Comparison of ENCODE assay signal across 9 cellular contexts in genomic region chr10:110013615-110014293, GRCh38. TPM values are rescaled to one million over a fixed set of nuclear protein-coding genes. Genes with fewer than 3 reads are reported as not detected.
A peak's percentile ranks its signal among the peaks of the same experiment; 100 is the strongest.
DNase-seq lines count a peak whose midpoint lies in the region; ATAC-seq, FAIRE-seq and TF ChIP-seq lines count a peak whose summit lies in the region.
"Had no signal": no experiment of that assay in that cellular context is flagged by ENCODE, and none has a peak within 500 bp of the region (broad histone marks: within the 10 kb centered on the region; RNA-seq: fewer than 3 reads in every experiment).

No MANE protein-coding gene starts in this region.

- H3K4me2 ChIP-seq in Loucy (ENCODE audit: low read depth, low read length, poor library complexity, severe bottlenecking): peak overlapping the region; percentile 88
- H3K4me2 ChIP-seq in GM12878 (ENCODE audit: control insufficient read depth, insufficient read depth): peak overlapping the region; percentile 59

- peak; percentile 38 for FAIRE-seq in GM12878 (lab: Jason Lieb, UNC)
- FAIRE-seq: TTC549 had no signal

- H3K9me3 Mint-ChIP-seq in naive thymus-derived CD8-positive, alpha-beta T cell: no peaks in the 10 kb centered on the region

- ATAC-seq in GM12878 (peak; percentile 19), GM19395 (IDR thresholded peaks at IDR 0.05; ENCODE audit: unreplicated experiment) (no peak), HG03139 (IDR thresholded peaks at IDR 0.05; ENCODE audit: unreplicated experiment) (no peak)
- ATAC-seq in naive thymus-derived CD8-positive, alpha-beta T cell: peak; percentile 22 to 33

- H3K4me3 ChIP-seq in Loucy (ENCODE audit: low read length, poor library complexity, severe bottlenecking) (peak overlapping the region; percentile 52), GM12878 (no peak overlapping the region)

- no peak for DNase-seq in GM12878 (ENCODE audit: low read depth, low spot score)
- peak in 7 of 10 donors; percentile 4 to 54 (median 21) for DNase-seq in naive thymus-derived CD8-positive, alpha-beta T cell
- no peak for DNase-seq in RKO (ENCODE audit: low spot score)
- DNase-seq: NCI-H1930 had no signal

- no peaks in the 10 kb centered on the region for H3K9me2 ChIP-seq in Loucy (replicated peaks; ENCODE audit: low read depth, low read length)

- TF ChIP-seq POLR2A in GM12878 (IDR thresholded peaks at IDR 0.05; ENCODE audit: low read depth, low read length): no peak

- peaks cover 74% of the 10 kb centered on the region for H4K20me1 ChIP-seq in Loucy (ENCODE audit: insufficient read depth, low read length, poor library complexity, severe bottlenecking)
- H4K20me1 ChIP-seq in GM12878 (ENCODE audit: control insufficient read depth, insufficient read depth): no peaks in the 10 kb centered on the region

- POLR2A ChIA-PET in GM12878 (lab: Charles Lee): no interaction called here
- POLR2A ChIA-PET in naive thymus-derived CD8-positive, alpha-beta T cell (lab: Charles Lee): no interaction called here

- WGBS in GM12878 (ENCODE audit: insufficient coverage, insufficient replicate concordance, low lambda C conversion rate, missing lambda C conversion rate): 60% methylated on average over 4 of the region's 4 CpGs

- H2AFZ ChIP-seq in Loucy (ENCODE audit: low read length): no peak overlapping the region
- peak overlapping the region; percentile 4; the same call in 1 of the 2 replicates for H2AFZ ChIP-seq in GM12878 (ENCODE audit: control insufficient read depth, low read depth, low read length)

- no peaks in the 10 kb centered on the region for H3K27me3 Mint-ChIP-seq in naive thymus-derived CD8-positive, alpha-beta T cell

- RAD21 ChIA-PET in GM12878 (lab: Charles Lee; ENCODE audit: unreplicated experiment): interaction anchor here (0.8 to 5.5 kb wide), 7 partner anchors 8 to 91 kb away, joined by 3 to 48 read pairs (median 4); no protein-coding TSS in a partner anchor

- H3K36me3 ChIP-seq in ES-I3 (ENCODE audit: insufficient read depth, low read length) (no peaks in the 10 kb centered on the region), Loucy (ENCODE audit: insufficient read depth, low read length) (no peaks in the 10 kb centered on the region), GM12878 (ENCODE audit: control insufficient read depth in 2 of 2, insufficient read depth in 2 of 2, low read length in 1 of 2) (no peaks in the 10 kb centered on the region)

- H3K4me1 ChIP-seq in ES-I3 (ENCODE audit: insufficient read depth, low read length) (peaks cover 32% of the 10 kb centered on the region), Loucy (ENCODE audit: insufficient read depth, low read length, poor library complexity, severe bottlenecking) (peaks cover 75% of the 10 kb centered on the region), GM12878 (ENCODE audit: control insufficient read depth, insufficient read depth, low read length) (peaks cover 25% of the 10 kb centered on the region)

- in situ Hi-C loops in GM12878 (cut with MboI): no loop called here

- intact Hi-C loops in GM12878 (cut with micrococcal nuclease; ENCODE audit: unreplicated experiment): loop anchor here (5.0 kb wide), 1 partner anchor 36 kb away; no protein-coding TSS in a partner anchor

- no peak for TF ChIP-seq EP300 in GM12878 (IDR thresholded peaks at IDR 0.05; ENCODE audit: borderline replicate concordance in 1 of 2, control insufficient read depth in 1 of 2, low read depth in 2 of 2, low read length in 2 of 2)

- peaks cover 32 to 98% (median 85%) of the 10 kb centered on the region in 4 donors for H3K4me1 Mint-ChIP-seq in naive thymus-derived CD8-positive, alpha-beta T cell

- peaks cover 0 to 22% (median 0%) of the 10 kb centered on the region in 3 donors for H3K36me3 Mint-ChIP-seq in naive thymus-derived CD8-positive, alpha-beta T cell

- no peak for TF ChIP-seq RAD21 in GM12878 (IDR thresholded peaks at IDR 0.05; ENCODE audit: insufficient read depth, low read depth, low read length)

- CTCF ChIA-PET in GM12878 (lab: Yijun Ruan, JAX): interaction anchor here (1.3 to 7.0 kb wide), 6 partner anchors 17 to 186 kb away, joined by 3 to 97 read pairs (median 15); no protein-coding TSS in a partner anchor

- TF ChIP-seq CTCF in Loucy (conservative IDR thresholded peaks at IDR 0.05; ENCODE audit: low read length) (no peak), GM12878 (IDR thresholded peaks at IDR 0.05 in 2 of 3, conservative IDR thresholded peaks at IDR 0.05 in 1 of 3; ENCODE audit: control insufficient read depth in 2 of 3, extremely low read depth in 1 of 3, insufficient read depth in 1 of 3, low read depth in 3 of 3, low read length in 3 of 3) (no peak)

- H3K9ac ChIP-seq in ES-I3 (ENCODE audit: low read depth, low read length) (peak overlapping the region; percentile 7), Loucy (ENCODE audit: low read depth, low read length, poor library complexity, severe bottlenecking) (peak overlapping the region; percentile 24), GM12878 (ENCODE audit: control insufficient read depth, insufficient read depth, low read length) (no peak overlapping the region)

- no TSS peak for BruUV-seq in GM12878 (replicated peaks; lab: Mats Ljungman, UMichigan)

- no peak overlapping the region for H3K27ac ChIP-seq in GM12878 (ENCODE audit: control insufficient read depth, insufficient read depth)

- H3K79me2 ChIP-seq in Loucy (ENCODE audit: insufficient read depth, low read length): peaks cover 100% of the 10 kb centered on the region
- peaks cover 67% of the 10 kb centered on the region for H3K79me2 ChIP-seq in GM12878 (ENCODE audit: control insufficient read depth, insufficient read depth, low read length)

- SMC1A ChIA-PET in GM12878 (lab: Charles Lee; ENCODE audit: uncharacterized antibody, unreplicated experiment): interaction anchor here (0.8 to 5.4 kb wide), 18 partner anchors 9 to 131 kb away, joined by 3 to 42 read pairs (median 5); no protein-coding TSS in a partner anchor

- H3K9me3 ChIP-seq in ES-I3 (ENCODE audit: control insufficient read depth, insufficient read depth, low read length) (no peaks in the 10 kb centered on the region), Loucy (ENCODE audit: insufficient read depth, low read depth, low read length) (no peaks in the 10 kb centered on the region), GM12878 (replicated peaks; ENCODE audit: control insufficient read depth, insufficient read depth, low read length) (no peaks in the 10 kb centered on the region)

- H3K4me3 Mint-ChIP-seq in naive thymus-derived CD8-positive, alpha-beta T cell: peak overlapping the region in 9 of 10 donors; percentile 4 to 81 (median 71)

- H3K27me3 ChIP-seq in Loucy (ENCODE audit: insufficient read depth, low read length, poor library complexity, severe bottlenecking) (no peaks in the 10 kb centered on the region), GM12878 (replicated peaks in 1 of 2; ENCODE audit: control insufficient read depth in 2 of 2, insufficient read depth in 2 of 2, low read length in 1 of 2) (no peaks in the 10 kb centered on the region)

- no peaks in the 10 kb centered on the region for H3F3A ChIP-seq in Loucy (ENCODE audit: low read depth)

- peak overlapping the region in 9 of 10 donors; percentile 14 to 89 (median 84) for H3K27ac Mint-ChIP-seq in naive thymus-derived CD8-positive, alpha-beta T cell

TF ChIP-seq in GM12878, 131 proteins besides CTCF, POLR2A, EP300 and RAD21 (continues in another document):
- TF ChIP-seq, protein P1, sequence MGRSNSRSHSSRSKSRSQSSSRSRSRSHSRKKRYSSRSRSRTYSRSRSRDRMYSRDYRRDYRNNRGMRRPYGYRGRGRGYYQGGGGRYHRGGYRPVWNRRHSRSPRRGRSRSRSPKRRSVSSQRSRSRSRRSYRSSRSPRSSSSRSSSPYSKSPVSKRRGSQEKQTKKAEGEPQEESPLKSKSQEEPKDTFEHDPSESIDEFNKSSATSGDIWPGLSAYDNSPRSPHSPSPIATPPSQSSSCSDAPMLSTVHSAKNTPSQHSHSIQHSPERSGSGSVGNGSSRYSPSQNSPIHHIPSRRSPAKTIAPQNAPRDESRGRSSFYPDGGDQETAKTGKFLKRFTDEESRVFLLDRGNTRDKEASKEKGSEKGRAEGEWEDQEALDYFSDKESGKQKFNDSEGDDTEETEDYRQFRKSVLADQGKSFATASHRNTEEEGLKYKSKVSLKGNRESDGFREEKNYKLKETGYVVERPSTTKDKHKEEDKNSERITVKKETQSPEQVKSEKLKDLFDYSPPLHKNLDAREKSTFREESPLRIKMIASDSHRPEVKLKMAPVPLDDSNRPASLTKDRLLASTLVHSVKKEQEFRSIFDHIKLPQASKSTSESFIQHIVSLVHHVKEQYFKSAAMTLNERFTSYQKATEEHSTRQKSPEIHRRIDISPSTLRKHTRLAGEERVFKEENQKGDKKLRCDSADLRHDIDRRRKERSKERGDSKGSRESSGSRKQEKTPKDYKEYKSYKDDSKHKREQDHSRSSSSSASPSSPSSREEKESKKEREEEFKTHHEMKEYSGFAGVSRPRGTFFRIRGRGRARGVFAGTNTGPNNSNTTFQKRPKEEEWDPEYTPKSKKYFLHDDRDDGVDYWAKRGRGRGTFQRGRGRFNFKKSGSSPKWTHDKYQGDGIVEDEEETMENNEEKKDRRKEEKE (IDR thresholded peaks at IDR 0.05): no peak

RNA-seq across cellular contexts. Expression of gene ADD3, which starts 6.0 kb away (rescaled TPM):
- 347 and 446 TPM in 2 replicates for total RNA-seq in GM12878 (2013; cell fraction: nucleolus; rRNA removed)
- 77.9 and 85.0 TPM in 2 replicates for total RNA-seq in GM12878 (2014; rRNA removed)
- 90.1 and 101 TPM in 2 replicates for total RNA-seq in GM12878 (2014; rRNA removed; fragmentation: Illumina TruSeq; extraction: Trizol)
- 52.8 and 56.1 TPM in 2 replicates for total RNA-seq in GM12878 (2021)
- 32.4 TPM for polyA plus RNA-seq in GM12878 (2011; ENCODE audit: low read depth)
- polyA plus RNA-seq in GM12878 (2011; rRNA removed): 127 and 194 TPM in 2 replicates
- polyA plus RNA-seq in GM12878 (2011; cell fraction: cytosol; rRNA removed): 43.0 and 68.9 TPM in 2 replicates
- polyA plus RNA-seq in GM12878 (2011; cell fraction: nucleus; rRNA removed): 106 and 146 TPM in 2 replicates
- polyA plus RNA-seq in GM12878 (2012): 30.8 and 46.9 TPM in 2 replicates
- polyA plus RNA-seq in GM12878 (2014; fragmentation: Illumina TruSeq; extraction: Trizol): 129 and 199 TPM in 2 replicates
- polyA plus RNA-seq in GM12878 (2014; fragmentation: Nextera tagmentation; extraction: Ambion mirVana): 10 to 100 TPM; 27.3 to 28.5 TPM
- 45.4 and 69.6 TPM in 2 replicates for polyA plus RNA-seq in GM12878 (2014; rRNA removed)
- polyA plus RNA-seq in GM12878 (2016; fragmentation: Nextera tagmentation; extraction: Ambion mirVana): 10 to 100 TPM; 60.4 to 66.0 TPM
- 81.3 and 138 TPM in 2 replicates for polyA minus RNA-seq in GM12878 (2011; rRNA and poly(A)+ RNA removed)
- 37.7 and 46.4 TPM in 2 replicates for polyA minus RNA-seq in GM12878 (2011; cell fraction: cytosol; rRNA and poly(A)+ RNA removed)
- 61.5 and 80.8 TPM in 2 replicates for polyA minus RNA-seq in GM12878 (2011; cell fraction: nucleus; rRNA and poly(A)+ RNA removed)
- total RNA-seq in naive thymus-derived CD8-positive, alpha-beta T cell: 100 to 1,000 TPM; 332 to 358 TPM
- polyA plus RNA-seq in naive thymus-derived CD8-positive, alpha-beta T cell: 100 to 1,000 TPM; 356 to 405 (median 359) TPM

Comparison
In these comparisons a context has a peak if more than half of its experiments do, and no peak if none do; other contexts are left out.
1. ATAC-seq: peak in GM12878 (single experiment) and naive thymus-derived CD8-positive, alpha-beta T cell (2 of 2); none in GM19395 (single experiment) and HG03139 (single experiment).
2. DNase-seq: peak in naive thymus-derived CD8-positive, alpha-beta T cell (7 of 10); none in GM12878 (single experiment) and RKO (single experiment).